In genomic region chr10:104301907-104302690, GRCh38 we compare ENCODE assay signal across 20 cellular contexts. TPM values are rescaled to one million over a fixed set of nuclear protein-coding genes. Genes with fewer than 3 reads are reported as not detected.
DNase-seq lines count a peak whose midpoint lies in the region; ATAC-seq and TF ChIP-seq lines count a peak whose summit lies in the region.
"Had no signal": no experiment of that assay in that cellular context is flagged by ENCODE, and none has a peak within 500 bp of the region (broad histone marks: within the 10 kb centered on the region; RNA-seq: fewer than 3 reads in every experiment).

No MANE protein-coding gene starts in this region.

- peak overlapping the region; percentile 78; the same call in 1 of the 2 replicates for H2BK120ac ChIP-seq in IMR-90 (ENCODE audit: low read depth, low read length)
- no peak overlapping the region for H2BK120ac ChIP-seq in mesenchymal stem cell (ENCODE audit: low read depth, low read length)

- H3K9me1 ChIP-seq in IMR-90 (ENCODE audit: insufficient read depth, low read length), result peaks cover 26% of the 10 kb centered on the region; the same call in 1 of the 2 replicates

- H2BK20ac ChIP-seq in IMR-90 (ENCODE audit: low read depth, low read length), result peak overlapping the region; percentile 73; the same call in 1 of the 2 replicates

- DNase-seq in DMS 273 (lab: John Stamatoyannopoulos, UW; ENCODE audit: unreplicated experiment) (peak; percentile 20), DMS 273 treated with DMSO at 0.1 percent for 48 hours (lab: John Stamatoyannopoulos, UW) (no peak), IMR-90 (peak; percentile 40), mammary epithelial cell (no peak), mesenchymal stem cell (no peak), glomerular visceral epithelial cell (ENCODE audit: extremely low spot score) (no peak), EL (no peak)
- DNase-seq in activated CD8-positive, alpha-beta memory T cell treated with anti-CD3 and anti-CD28 coated beads for 24 hours, result no peak
- DNase-seq: activated gamma-delta T cell treated with Interleukin-2 at 50 U/mL for 16 hours; effector memory CD8-positive, alpha-beta T cell; Karpas-422; NCI-H1436 treated with DMSO at 0.1 percent for 48 hours; NCI-H510A; nucleus accumbens; stimulated activated CD4-positive, alpha-beta T cell treated with anti-CD3 and anti-CD28 coated beads, Interleukin-4, amount 100 ng/mL, for 24 hours; SW 1271 had no signal

- WGBS in IMR-90 (ENCODE audit: extremely low coverage in 2 of 2, insufficient read length in 1 of 2), 2 experiments, result 83% methylated on average over 1 of the region's 3 CpGs; no CpG with 5 or more reads in 1 of the 2 experiments
- WGBS in mammary epithelial cell (ENCODE audit: low coverage, missing lambda C conversion rate), result 73% methylated on average over 3 of the region's 3 CpGs
- 79% methylated on average over 2 of the region's 3 CpGs for WGBS in mesenchymal stem cell

- in situ Hi-C loops in IMR-90 (cut with MboI; ENCODE audit: low sequenced_read_pairs), result no loop called here
- in situ Hi-C loops in mammary epithelial cell (cut with MboI; ENCODE audit: low sequenced_read_pairs in 2 of 2), result loop anchor here in 1 of 2 donors (5.0 kb wide), 1 partner anchor 45 kb away; no protein-coding TSS in a partner anchor

- dilution Hi-C loops in IMR-90 (cut with HindIII; ENCODE audit: low sequenced_read_pairs, unreplicated experiment), result no loop called here
- dilution Hi-C loops in mammary epithelial cell (cut with HindIII; ENCODE audit: low sequenced_read_pairs), result loop anchor here (5.0 kb wide), 1 partner anchor 45 kb away; no protein-coding TSS in a partner anchor

- H3K36me3 ChIP-seq in IMR-90 (ENCODE audit: control insufficient read depth, insufficient read depth, low read length) (no peaks in the 10 kb centered on the region), mammary epithelial cell (ENCODE audit: insufficient read depth, low read length) (no peaks in the 10 kb centered on the region), mesenchymal stem cell (ENCODE audit: control insufficient read depth in 1 of 2, insufficient read depth in 2 of 2, low read depth in 1 of 2, low read length in 2 of 2) (peaks cover 3 to 6% of the 10 kb centered on the region in 2 experiments)
- H3K36me3 ChIP-seq: tibial nerve had no signal

- H3K23ac ChIP-seq in IMR-90 (ENCODE audit: low read depth, low read length), result peak overlapping the region; percentile 62; the same call in 1 of the 2 replicates
- H3K23ac ChIP-seq in mesenchymal stem cell (ENCODE audit: low read length in 2 of 2), result no peak overlapping the region

- POLR2A ChIA-PET in IMR-90 (lab: Charles Lee; ENCODE audit: unreplicated experiment), result no interaction called here

- H3K4ac ChIP-seq in IMR-90 (ENCODE audit: low read depth, low read length), result peak overlapping the region; percentile 71; the same call in 1 of the 2 replicates
- no peak overlapping the region for H3K4ac ChIP-seq in mesenchymal stem cell (ENCODE audit: low read depth in 1 of 2, low read length in 2 of 2)

- H2AFZ ChIP-seq in IMR-90 (replicated peaks; ENCODE audit: low read length, poor library complexity) (peak overlapping the region; percentile 69), mammary epithelial cell (ENCODE audit: low read depth, low read length) (no peak overlapping the region), mesenchymal stem cell (ENCODE audit: low read depth, low read length) (no peak overlapping the region)

- H3K4me1 ChIP-seq in IMR-90 (ENCODE audit: control insufficient read depth, insufficient read depth, low read length) (peaks cover 30% of the 10 kb centered on the region), mammary epithelial cell (ENCODE audit: insufficient read depth, low read length) (peaks cover 30% of the 10 kb centered on the region), mesenchymal stem cell (ENCODE audit: control insufficient read depth, insufficient read depth, low read depth, low read length) (peaks cover 22% of the 10 kb centered on the region)

- H4K91ac ChIP-seq in IMR-90 (ENCODE audit: insufficient read depth, low read depth, low read length) (peak overlapping the region; percentile 72), mesenchymal stem cell (ENCODE audit: low read length) (no peak overlapping the region)

- H4K8ac ChIP-seq in IMR-90 (ENCODE audit: low read depth in 2 of 2, low read length in 2 of 2) (peak overlapping the region in 1 of 2 experiments; percentile 44; a peak in 2 of 4 replicates), mesenchymal stem cell (ENCODE audit: low read length) (no peak overlapping the region)

- intact Hi-C loops in IMR-90 (cut with micrococcal nuclease), result loop anchor here (2.0 kb wide), 1 partner anchor 27 kb away; no protein-coding TSS in a partner anchor
- intact Hi-C loops in mammary epithelial cell (cut with micrococcal nuclease), result loop anchor here (1.0 kb wide), 1 partner anchor 27 kb away; no protein-coding TSS in a partner anchor

- H3K4me3 ChIP-seq in IMR-90 (ENCODE audit: insufficient read depth, low read depth, low read length), result no peak overlapping the region
- no peak overlapping the region for H3K4me3 ChIP-seq in mammary epithelial cell (replicated peaks in 1 of 3; ENCODE audit: insufficient read depth in 1 of 3, low read depth in 2 of 3, low read length in 3 of 3)
- H3K4me3 ChIP-seq in mesenchymal stem cell (ENCODE audit: insufficient read depth in 1 of 2, low read depth in 1 of 2, low read length in 2 of 2), result no peak overlapping the region
- H3K4me3 ChIP-seq: tibial nerve had no signal

- H3K9me3 ChIP-seq in IMR-90 (ENCODE audit: control insufficient read depth, insufficient read depth, low read length) (no peaks in the 10 kb centered on the region), mammary epithelial cell (replicated peaks; ENCODE audit: insufficient read depth, low read length) (no peaks in the 10 kb centered on the region), mesenchymal stem cell (ENCODE audit: control insufficient read depth, low read length) (no peaks in the 10 kb centered on the region)
- H3K9me3 ChIP-seq: tibial nerve had no signal

- H2BK12ac ChIP-seq in mesenchymal stem cell (ENCODE audit: low read length in 2 of 2), result peak overlapping the region in 1 of 2 experiments; percentile 37

- H3K4me2 ChIP-seq in IMR-90 (ENCODE audit: low read depth, low read length), result no peak overlapping the region
- H3K4me2 ChIP-seq in mammary epithelial cell (ENCODE audit: insufficient read depth, low read depth, low read length), result no peak overlapping the region
- H3K4me2 ChIP-seq in mesenchymal stem cell (ENCODE audit: low read length, poor library complexity, severe bottlenecking), result no peak overlapping the region

- H2BK15ac ChIP-seq in IMR-90 (ENCODE audit: low read depth, low read length) (peak overlapping the region; percentile 30; the same call in 1 of the 3 replicates), mesenchymal stem cell (ENCODE audit: low read depth, poor library complexity, severe bottlenecking) (peak overlapping the region; percentile 36)

- TF ChIP-seq CTCF in IMR-90 (conservative IDR thresholded peaks at IDR 0.05; ENCODE audit: low read depth, low read length) (0 out of 2 replicates have a peak, but pooled peaks have one; percentile 23), mammary epithelial cell (conservative IDR thresholded peaks at IDR 0.05 in 1 of 2, IDR thresholded peaks at IDR 0.05 in 1 of 2; ENCODE audit: extremely low read depth in 1 of 2, insufficient read depth in 1 of 2, low read depth in 1 of 2, low read length in 2 of 2) (no peak)

- BruUV-seq in IMR-90 (replicated peaks; lab: Mats Ljungman, UMichigan), result no TSS peak
- BruUV-seq in mammary epithelial cell (replicated peaks; lab: Mats Ljungman, UMichigan), result no TSS peak

- H3K27me3 ChIP-seq in IMR-90 (ENCODE audit: control insufficient read depth, insufficient read depth, low read length) (no peaks in the 10 kb centered on the region), mammary epithelial cell (ENCODE audit: insufficient read depth, low read length) (no peaks in the 10 kb centered on the region), mesenchymal stem cell (ENCODE audit: control insufficient read depth in 1 of 2, insufficient read depth in 1 of 2, low read length in 2 of 2) (no peaks in the 10 kb centered on the region)
- H3K27me3 ChIP-seq: tibial nerve had no signal

- H4K20me1 ChIP-seq in IMR-90 (ENCODE audit: insufficient read depth, low read length) (peaks cover 9% of the 10 kb centered on the region), mammary epithelial cell (ENCODE audit: insufficient read depth, low read length) (no peaks in the 10 kb centered on the region)

- H2AK9ac ChIP-seq in IMR-90 (replicated peaks; ENCODE audit: low read depth, low read length, poor library complexity), result no peak overlapping the region

- no peak for TF ChIP-seq RAD21 in IMR-90 (IDR thresholded peaks at IDR 0.05; ENCODE audit: low read length)

- TF ChIP-seq POLR2A in IMR-90 (IDR thresholded peaks at IDR 0.05; ENCODE audit: low read depth, low read length), result no peak

- H3K14ac ChIP-seq in IMR-90 (replicated peaks; ENCODE audit: low read depth, low read length) (peak overlapping the region; percentile 67), mesenchymal stem cell (ENCODE audit: low read length in 2 of 2) (no peak overlapping the region)

- H2BK5ac ChIP-seq in IMR-90 (ENCODE audit: low read depth, low read length, poor library complexity, severe bottlenecking) (peak overlapping the region; percentile 42), mesenchymal stem cell (ENCODE audit: low read depth, low read length, poor library complexity, severe bottlenecking) (no peak overlapping the region)

- H3K79me1 ChIP-seq in IMR-90 (ENCODE audit: low read depth in 1 of 2, low read length in 2 of 2), result peaks cover 3 to 35% of the 10 kb centered on the region in 2 experiments; a peak in 2 of 4 replicates
- no peaks in the 10 kb centered on the region for H3K79me1 ChIP-seq in mesenchymal stem cell (replicated peaks; ENCODE audit: low read length, poor library complexity, severe bottlenecking)

- H3K9ac ChIP-seq in IMR-90 (ENCODE audit: low read depth, low read length), result no peak overlapping the region
- no peak overlapping the region for H3K9ac ChIP-seq in mammary epithelial cell (ENCODE audit: insufficient read depth, low read length)
- peak overlapping the region; percentile 91 for H3K9ac ChIP-seq in mesenchymal stem cell (ENCODE audit: low read length)

- peak overlapping the region; percentile 89 for H2AK5ac ChIP-seq in IMR-90 (ENCODE audit: low read depth, low read length)
- H2AK5ac ChIP-seq in mesenchymal stem cell (ENCODE audit: low read length, severe bottlenecking), result peak overlapping the region; percentile 68

- H4K5ac ChIP-seq in IMR-90 (ENCODE audit: low read depth, low read length), result no peak overlapping the region

- H3K79me2 ChIP-seq in mammary epithelial cell (ENCODE audit: insufficient read depth, low read length), result no peaks in the 10 kb centered on the region

- H3K18ac ChIP-seq in IMR-90 (ENCODE audit: low read depth, low read length) (no peak overlapping the region), mesenchymal stem cell (ENCODE audit: low read depth in 1 of 2, low read length in 2 of 2) (no peak overlapping the region)

- H3K27ac ChIP-seq in IMR-90 (ENCODE audit: insufficient read depth, low read length) (no peak overlapping the region), mammary epithelial cell (ENCODE audit: insufficient read depth, low read depth, low read length) (peak overlapping the region; percentile 97), mesenchymal stem cell (ENCODE audit: low read length, poor library complexity, severe bottlenecking) (no peak overlapping the region)
- H3K27ac ChIP-seq: 22Rv1, C4-2B had no signal

- no peak for ATAC-seq in IMR-90 (ENCODE audit: low read depth)
- ATAC-seq: effector memory CD8-positive, alpha-beta T cell; WTC11 had no signal

- H3K56ac ChIP-seq in IMR-90 (ENCODE audit: extremely low read depth, insufficient read depth, low read length), result no peak overlapping the region

- CTCF ChIA-PET in IMR-90 (lab: Yijun Ruan, JAX), result interaction anchor here (1.4 kb wide), 1 partner anchor 28 kb away, joined by 4 read pairs; no protein-coding TSS in a partner anchor
- CTCF ChIA-PET in mammary epithelial cell (lab: Charles Lee; ENCODE audit: low non-redundant PET), result no interaction called here

RNA-seq across cellular contexts. Expression of gene GSTO2, which starts 33.1 kb away (rescaled TPM):
- total RNA-seq in IMR-90 (2012; rRNA removed), result 1.9 and 2.3 TPM in 2 replicates
- 1.1 and 1.4 TPM in 2 replicates for polyA plus RNA-seq in IMR-90 (2012; rRNA removed)
- polyA plus RNA-seq in IMR-90 (2012; cell fraction: cytosol; rRNA removed), result 1.0 and 3.0 TPM in 2 replicates
- polyA plus RNA-seq in IMR-90 (2012; cell fraction: nucleus; rRNA removed; ENCODE audit: low replicate concordance), result 1.2 and 2.8 TPM in 2 replicates
- 10 to 100 TPM; 16.2 to 26.8 TPM for total RNA-seq in mammary epithelial cell
- 43.3 TPM for polyA plus RNA-seq in mammary epithelial cell
- 56.6 TPM for polyA minus RNA-seq in mammary epithelial cell
- 2.3 TPM for polyA plus RNA-seq in mesenchymal stem cell (2013, experiment 1 of 2)
- polyA plus RNA-seq in mesenchymal stem cell (2013, experiment 2 of 2), result 1.9 TPM

RNA-seq across cellular contexts. Expression of gene ITPRIP, which starts 36.2 kb away (rescaled TPM):
- 7.2 and 7.5 TPM in 2 replicates for total RNA-seq in IMR-90 (2012; rRNA removed)
- 31.9 and 38.1 TPM in 2 replicates for polyA plus RNA-seq in IMR-90 (2012; rRNA removed)
- polyA plus RNA-seq in IMR-90 (2012; cell fraction: cytosol; rRNA removed), result 24.7 and 46.9 TPM in 2 replicates
- polyA plus RNA-seq in IMR-90 (2012; cell fraction: nucleus; rRNA removed; ENCODE audit: low replicate concordance), result 64.8 and 65.2 TPM in 2 replicates
- total RNA-seq in mammary epithelial cell, result 10 to 100 TPM; 21.5 to 37.2 TPM
- 14.4 TPM for polyA plus RNA-seq in mammary epithelial cell
- polyA minus RNA-seq in mammary epithelial cell, result 24.0 TPM
- polyA plus RNA-seq in mesenchymal stem cell (2013, experiment 1 of 2), result 13.8 TPM
- 13.9 TPM for polyA plus RNA-seq in mesenchymal stem cell (2013, experiment 2 of 2)

RNA-seq across cellular contexts. Expression of gene GSTO1, which starts 47.4 kb away (rescaled TPM):
- total RNA-seq in IMR-90 (2012; rRNA removed), result 258 and 330 TPM in 2 replicates
- polyA plus RNA-seq in IMR-90 (2012; rRNA removed), result 186 and 189 TPM in 2 replicates
- 142 and 178 TPM in 2 replicates for polyA plus RNA-seq in IMR-90 (2012; cell fraction: cytosol; rRNA removed)
- 39.1 and 96.8 TPM in 2 replicates for polyA plus RNA-seq in IMR-90 (2012; cell fraction: nucleus; rRNA removed; ENCODE audit: low replicate concordance)
- 100 to 1,000 TPM; 203 to 205 TPM for total RNA-seq in mammary epithelial cell
- 209 TPM for polyA plus RNA-seq in mammary epithelial cell
- 82.4 TPM for polyA minus RNA-seq in mammary epithelial cell
- polyA plus RNA-seq in mesenchymal stem cell (2013, experiment 1 of 2), result 324 TPM
- polyA plus RNA-seq in mesenchymal stem cell (2013, experiment 2 of 2), result 340 TPM

RNA-seq across cellular contexts. Expression of gene CFAP58, which starts 51.5 kb away (rescaled TPM):
- total RNA-seq in IMR-90 (2012; rRNA removed), result 0.36 and 0.83 TPM in 2 replicates
- 0.57 and 0.72 TPM in 2 replicates for polyA plus RNA-seq in IMR-90 (2012; rRNA removed)
- 0.03 and 0.09 TPM in 2 replicates for polyA plus RNA-seq in IMR-90 (2012; cell fraction: cytosol; rRNA removed)
- 0.14 and 1.3 TPM in 2 replicates for polyA plus RNA-seq in IMR-90 (2012; cell fraction: nucleus; rRNA removed; ENCODE audit: low replicate concordance)
- 1 to 10 TPM in 1 of 2 donors, under 1 TPM in 1; 0.17 to 1.0 TPM for total RNA-seq in mammary epithelial cell
- polyA plus RNA-seq in mammary epithelial cell, result 0.23 TPM
- not detected for polyA minus RNA-seq in mammary epithelial cell
- polyA plus RNA-seq in mesenchymal stem cell (2013, experiment 1 of 2), result 0.12 TPM
- polyA plus RNA-seq in mesenchymal stem cell (2013, experiment 2 of 2), result 0.11 TPM

Comparison
In these comparisons a context has a peak if more than half of its experiments do, and no peak if none do; other contexts are left out.
1. DNase-seq: peak in DMS 273 (single experiment) and IMR-90 (single experiment); none in DMS 273 treated with DMSO at 0.1 percent for 48 hours (single experiment), mammary epithelial cell (single experiment), mesenchymal stem cell (single experiment), activated CD8-positive, alpha-beta memory T cell treated with anti-CD3 and anti-CD28 coated beads for 24 hours (single experiment), glomerular visceral epithelial cell (single experiment) and EL (single experiment).